In the genomic region with DNA sequence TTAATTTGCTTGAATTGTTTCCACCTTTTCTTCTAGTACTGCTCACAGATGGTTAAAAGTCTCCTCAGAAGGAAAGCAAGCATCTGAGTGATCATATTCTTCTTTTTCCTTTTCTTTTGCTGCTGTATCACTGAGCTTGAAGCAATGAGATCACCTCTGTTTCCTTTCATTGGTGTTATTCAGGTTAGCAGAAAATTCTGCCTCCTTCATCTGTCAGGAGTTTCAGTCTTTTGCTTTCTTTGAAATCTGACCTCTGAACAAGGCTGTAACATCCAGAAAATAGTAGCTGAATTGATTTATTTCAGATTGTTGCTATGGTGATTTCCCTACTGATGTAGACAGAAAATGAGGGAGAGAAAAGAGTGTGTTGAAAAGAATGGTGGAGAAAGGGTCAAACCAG, we compare ENCODE assay signal across 17 cellular contexts.
DNase-seq lines count a peak whose midpoint lies in the region; ATAC-seq and TF ChIP-seq lines count a peak whose summit lies in the region.
"Had no signal": no experiment of that assay in that cellular context is flagged by ENCODE, and none has a peak within 500 bp of the region (broad histone marks: within the 10 kb centered on the region; RNA-seq: fewer than 3 reads in every experiment).

No MANE protein-coding gene starts in this region.

- no peaks in the 10 kb centered on the region for H4K20me1 ChIP-seq in osteoblast (ENCODE audit: insufficient read depth, low read length)
- H4K20me1 ChIP-seq: BLaER1 treated with 17β-estradiol and CSF1 and Interleukin-3, amounts not matched to agents 10 nM and 100 nM had no signal

- ATAC-seq in SK-N-SH treated with all-trans-retinoic acid at 6 μM for 48 hours (peak; percentile 46; the same call in 1 of the 3 replicates), HG02798 (IDR thresholded peaks at IDR 0.05; ENCODE audit: poor library complexity, unreplicated experiment) (no peak)
- ATAC-seq: CD8-positive, alpha-beta T cell; GM12878 had no signal

- no peak overlapping the region for H3K4me2 ChIP-seq in osteoblast (ENCODE audit: insufficient read depth, low read length)
- H3K4me2 ChIP-seq: BLaER1 treated with 17β-estradiol and CSF1 and Interleukin-3, amounts not matched to agents 10 nM and 100 nM had no signal

- H2AFZ ChIP-seq in ACC112 (ENCODE audit: low read length, unreplicated experiment) = peak overlapping the region; percentile 42
- no peak overlapping the region for H2AFZ ChIP-seq in osteoblast (ENCODE audit: low read length)

- no peaks in the 10 kb centered on the region for H3K9me3 ChIP-seq in osteoblast (ENCODE audit: low read depth, low read length)
- H3K9me3 ChIP-seq: BLaER1 treated with 17β-estradiol and CSF1 and Interleukin-3, amounts not matched to agents 10 nM and 100 nM; HAP-1 had no signal

- intact Hi-C loops in posterior vena cava (cut with DNase I) = no loop called here

- no peaks in the 10 kb centered on the region for H3K27me3 ChIP-seq in ACC112 (ENCODE audit: insufficient read depth, low read length)
- no peaks in the 10 kb centered on the region for H3K27me3 ChIP-seq in osteoblast (ENCODE audit: insufficient read depth, low read length)
- H3K27me3 ChIP-seq: BLaER1 treated with 17β-estradiol and CSF1 and Interleukin-3, amounts not matched to agents 10 nM and 100 nM had no signal

- H3K4me1 ChIP-seq in ACC112 (ENCODE audit: control insufficient read depth, insufficient read depth, low read length, unreplicated experiment) (peaks cover 4% of the 10 kb centered on the region), osteoblast (ENCODE audit: insufficient read depth, low read length) (no peaks in the 10 kb centered on the region)

- no peaks in the 10 kb centered on the region for H3K36me3 ChIP-seq in ACC112 (ENCODE audit: insufficient read depth, low read length)
- no peaks in the 10 kb centered on the region for H3K36me3 ChIP-seq in osteoblast (ENCODE audit: insufficient read depth, low read length)
- H3K36me3 ChIP-seq: BLaER1 treated with 17β-estradiol and CSF1 and Interleukin-3, amounts not matched to agents 10 nM and 100 nM; HAP-1 had no signal

- peak; percentile 66 for DNase-seq in left kidney (ENCODE audit: low read depth, low spot score)
- peak; percentile 17 for DNase-seq in putamen (ENCODE audit: low spot score)
- DNase-seq in posterior vena cava (ENCODE audit: low spot score) = no peak
- no peak for DNase-seq in osteoblast (ENCODE audit: insufficient read length, low spot score, missing footprints)
- DNase-seq: 8988T; Calu3; CD8-positive, alpha-beta T cell; DMS53; DND-41; EL had no signal

- no peak for TF ChIP-seq CTCF in osteoblast (IDR thresholded peaks at IDR 0.05; ENCODE audit: extremely low read depth, low read depth, low read length)

- H3K4me3 ChIP-seq in ACC112 (ENCODE audit: low read depth, low read length) (no peak overlapping the region), osteoblast (ENCODE audit: insufficient read depth, low read length) (no peak overlapping the region)
- H3K4me3 ChIP-seq: BLaER1 treated with 17β-estradiol and CSF1 and Interleukin-3, amounts not matched to agents 10 nM and 100 nM; GM12878; HAP-1 had no signal

- H3K79me2 ChIP-seq in ACC112 (ENCODE audit: control insufficient read depth, insufficient read depth, low read length, unreplicated experiment) (no peaks in the 10 kb centered on the region), osteoblast (ENCODE audit: insufficient read depth, low read length) (no peaks in the 10 kb centered on the region)

- H3K27ac ChIP-seq in ACC112 (ENCODE audit: low read depth, low read length) (no peak overlapping the region), osteoblast (ENCODE audit: low read depth, low read length) (no peak overlapping the region)
- H3K27ac ChIP-seq: BLaER1 treated with 17β-estradiol and CSF1 and Interleukin-3, amounts not matched to agents 10 nM and 100 nM; HL-60 had no signal

TF ChIP-seq in SK-N-SH treated with all-trans-retinoic acid at 6 μM for 48 hours, 23 proteins besides CTCF, POLR2A, EP300 and RAD21:
- TF ChIP-seq ZFP3 (CRISPR knock-in tag; IDR thresholded peaks at IDR 0.05) (no peak), OSR1 (CRISPR knock-in tag; IDR thresholded peaks at IDR 0.05) (no peak), ESRRG (CRISPR knock-in tag; IDR thresholded peaks at IDR 0.05) (no peak), ZFP30 (CRISPR knock-in tag; IDR thresholded peaks at IDR 0.05) (no peak), ISL1 (CRISPR knock-in tag; IDR thresholded peaks at IDR 0.05) (no peak)
- TF ChIP-seq, protein P1, sequence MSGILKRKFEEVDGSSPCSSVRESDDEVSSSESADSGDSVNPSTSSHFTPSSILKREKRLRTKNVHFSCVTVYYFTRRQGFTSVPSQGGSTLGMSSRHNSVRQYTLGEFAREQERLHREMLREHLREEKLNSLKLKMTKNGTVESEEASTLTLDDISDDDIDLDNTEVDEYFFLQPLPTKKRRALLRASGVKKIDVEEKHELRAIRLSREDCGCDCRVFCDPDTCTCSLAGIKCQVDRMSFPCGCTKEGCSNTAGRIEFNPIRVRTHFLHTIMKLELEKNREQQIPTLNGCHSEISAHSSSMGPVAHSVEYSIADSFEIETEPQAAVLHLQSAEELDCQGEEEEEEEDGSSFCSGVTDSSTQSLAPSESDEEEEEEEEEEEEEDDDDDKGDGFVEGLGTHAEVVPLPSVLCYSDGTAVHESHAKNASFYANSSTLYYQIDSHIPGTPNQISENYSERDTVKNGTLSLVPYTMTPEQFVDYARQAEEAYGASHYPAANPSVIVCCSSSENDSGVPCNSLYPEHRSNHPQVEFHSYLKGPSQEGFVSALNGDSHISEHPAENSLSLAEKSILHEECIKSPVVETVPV (CRISPR knock-in tag; IDR thresholded peaks at IDR 0.05) = no peak
- TF ChIP-seq, protein P2, sequence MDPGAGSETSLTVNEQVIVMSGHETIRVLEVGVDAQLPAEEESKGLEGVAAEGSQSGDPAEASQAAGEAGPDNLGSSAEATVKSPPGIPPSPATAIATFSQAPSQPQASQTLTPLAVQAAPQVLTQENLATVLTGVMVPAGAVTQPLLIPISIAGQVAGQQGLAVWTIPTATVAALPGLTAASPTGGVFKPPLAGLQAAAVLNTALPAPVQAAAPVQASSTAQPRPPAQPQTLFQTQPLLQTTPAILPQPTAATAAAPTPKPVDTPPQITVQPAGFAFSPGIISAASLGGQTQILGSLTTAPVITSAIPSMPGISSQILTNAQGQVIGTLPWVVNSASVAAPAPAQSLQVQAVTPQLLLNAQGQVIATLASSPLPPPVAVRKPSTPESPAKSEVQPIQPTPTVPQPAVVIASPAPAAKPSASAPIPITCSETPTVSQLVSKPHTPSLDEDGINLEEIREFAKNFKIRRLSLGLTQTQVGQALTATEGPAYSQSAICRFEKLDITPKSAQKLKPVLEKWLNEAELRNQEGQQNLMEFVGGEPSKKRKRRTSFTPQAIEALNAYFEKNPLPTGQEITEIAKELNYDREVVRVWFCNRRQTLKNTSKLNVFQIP (CRISPR knock-in tag; IDR thresholded peaks at IDR 0.05; ENCODE audit: borderline replicate concordance, low read depth) = no peak

Comparison
In these comparisons a context has a peak if more than half of its experiments do, and no peak if none do; other contexts are left out.
1. DNase-seq: peak in left kidney (single experiment) and putamen (single experiment); none in posterior vena cava (single experiment) and osteoblast (single experiment).